In genomic region chr3:45601156-45601555, GRCh38 we compare ENCODE assay signal across 22 cellular contexts.
"Had no signal": no experiment of that assay in that cellular context is flagged by ENCODE, and none has a peak within 500 bp of the region (broad histone marks: within the 10 kb centered on the region; RNA-seq: fewer than 3 reads in every experiment).

No MANE protein-coding gene starts in this region.

- H3K4me3 ChIP-seq: coronary artery, heart left ventricle, left lung, sigmoid colon, thyroid gland had no signal

- H3K9me3 ChIP-seq: heart left ventricle, left lung, sigmoid colon, thyroid gland had no signal

- DNase-seq: activated CD4-positive, alpha-beta memory T cell treated with anti-CD3 and anti-CD28 coated beads, Interleukin-2, amount 10 ng/mL, durations not matched to agents 7 days and 5 days; activated CD4-positive, alpha-beta T cell treated with anti-CD3 and anti-CD28 coated beads for 48 hours; activated CD4-positive, CD25-positive, alpha-beta regulatory T cell; activated CD8-positive, alpha-beta memory T cell treated with anti-CD3 and anti-CD28 coated beads, Interleukin-2, amount 10 ng/mL, durations not matched to agents 7 days and 5 days; activated naive CD4-positive, alpha-beta T cell treated with Interleukin-2 at 50 U/mL for 16 hours; activated naive CD8-positive, alpha-beta T cell treated with anti-CD3 and anti-CD28 coated beads, Interleukin-2, amount 10 ng/mL, durations not matched to agents 7 days and 5 days; brain microvascular endothelial cell; central memory CD4-positive, alpha-beta T cell; erythroblast; foreskin melanocyte; heart left ventricle; left lung; nucleus accumbens; sigmoid colon; stimulated activated CD4-positive, alpha-beta T cell treated with anti-CD3 and anti-CD28 coated beads, Interleukin-4, amount 100 ng/mL, for 24 hours; T-helper 1 cell; T-helper 9 cell; thyroid gland had no signal

- H3K4me3 Mint-ChIP-seq: activated CD4-positive, alpha-beta memory T cell treated with anti-CD3 and anti-CD28 coated beads, Interleukin-2, amount 10 ng/mL, durations not matched to agents 7 days and 5 days; activated CD8-positive, alpha-beta memory T cell treated with anti-CD3 and anti-CD28 coated beads, Interleukin-2, amount 10 ng/mL, durations not matched to agents 7 days and 5 days; activated naive CD8-positive, alpha-beta T cell treated with anti-CD3 and anti-CD28 coated beads, Interleukin-2, amount 10 ng/mL, durations not matched to agents 7 days and 5 days; activated T-helper 17 cell treated with anti-CD3 and anti-CD28 coated beads, Interleukin-2, amount 50 U/mL, for 72 hours; nephron; stimulated activated effector memory CD8-positive, alpha-beta T cell treated with anti-CD3 and anti-CD28 coated beads, Interleukin-12 subunit alpha, Interleukin-12 subunit beta, amount 100 ng/mL, for 72 hours had no signal

- H3K9me3 Mint-ChIP-seq: activated CD4-positive, alpha-beta memory T cell treated with anti-CD3 and anti-CD28 coated beads, Interleukin-2, amount 10 ng/mL, durations not matched to agents 7 days and 5 days; activated naive CD8-positive, alpha-beta T cell treated with anti-CD3 and anti-CD28 coated beads, Interleukin-2, amount 10 ng/mL, durations not matched to agents 7 days and 5 days; activated T-helper 17 cell treated with anti-CD3 and anti-CD28 coated beads, Interleukin-2, amount 50 U/mL, for 72 hours; nephron; stimulated activated effector memory CD8-positive, alpha-beta T cell treated with anti-CD3 and anti-CD28 coated beads, Interleukin-12 subunit alpha, Interleukin-12 subunit beta, amount 100 ng/mL, for 72 hours had no signal

- H3K36me3 ChIP-seq: sigmoid colon, thyroid gland had no signal

- H3K27ac ChIP-seq: brain microvascular endothelial cell, left lung, sigmoid colon had no signal

- ATAC-seq: activated CD8-positive, alpha-beta memory T cell treated with anti-CD3 and anti-CD28 coated beads, Interleukin-2, amount 10 ng/mL, durations not matched to agents 7 days and 5 days; activated T-helper 17 cell treated with anti-CD3 and anti-CD28 coated beads, Interleukin-2, amount 50 U/mL, for 72 hours; heart left ventricle; left lung; stimulated activated effector memory CD8-positive, alpha-beta T cell treated with anti-CD3 and anti-CD28 coated beads, Interleukin-12 subunit alpha, Interleukin-12 subunit beta, amount 100 ng/mL, for 72 hours had no signal

- H3K27me3 Mint-ChIP-seq: activated CD4-positive, alpha-beta memory T cell treated with anti-CD3 and anti-CD28 coated beads, Interleukin-2, amount 10 ng/mL, durations not matched to agents 7 days and 5 days; activated CD8-positive, alpha-beta memory T cell treated with anti-CD3 and anti-CD28 coated beads, Interleukin-2, amount 10 ng/mL, durations not matched to agents 7 days and 5 days; activated naive CD8-positive, alpha-beta T cell treated with anti-CD3 and anti-CD28 coated beads, Interleukin-2, amount 10 ng/mL, durations not matched to agents 7 days and 5 days; activated T-helper 17 cell treated with anti-CD3 and anti-CD28 coated beads, Interleukin-2, amount 50 U/mL, for 72 hours had no signal

- H3K27me3 ChIP-seq: brain microvascular endothelial cell, heart left ventricle, left lung, sigmoid colon, thyroid gland had no signal

- H3K27ac Mint-ChIP-seq: activated CD4-positive, alpha-beta memory T cell treated with anti-CD3 and anti-CD28 coated beads, Interleukin-2, amount 10 ng/mL, durations not matched to agents 7 days and 5 days; activated naive CD8-positive, alpha-beta T cell treated with anti-CD3 and anti-CD28 coated beads, Interleukin-2, amount 10 ng/mL, durations not matched to agents 7 days and 5 days; activated T-helper 17 cell treated with anti-CD3 and anti-CD28 coated beads, Interleukin-2, amount 50 U/mL, for 72 hours; stimulated activated effector memory CD8-positive, alpha-beta T cell treated with anti-CD3 and anti-CD28 coated beads, Interleukin-12 subunit alpha, Interleukin-12 subunit beta, amount 100 ng/mL, for 72 hours had no signal
